9 cellular contexts compared by ENCODE assay signal in genomic region chr6:7053125-7053784, GRCh38. TPM values are rescaled to one million over a fixed set of nuclear protein-coding genes. Genes with fewer than 3 reads are reported as not detected.
A peak's percentile ranks its signal among the peaks of the same experiment; 100 is the strongest.
DNase-seq lines count a peak whose midpoint lies in the region; ATAC-seq and TF ChIP-seq lines count a peak whose summit lies in the region.
"Had no signal": no experiment of that assay in that cellular context is flagged by ENCODE, and none has a peak within 500 bp of the region (broad histone marks: within the 10 kb centered on the region; RNA-seq: fewer than 3 reads in every experiment).

No MANE protein-coding gene starts in this region.

- peak overlapping the region; percentile 65 to 82 (median 76) for H3K27ac ChIP-seq in sigmoid colon

- no peaks in the 10 kb centered on the region for H3K36me3 ChIP-seq in sigmoid colon
- H3K36me3 ChIP-seq: neutrophil had no signal

- DNase-seq in ELF-1 (ENCODE audit: low read depth, low spot score) (peak; percentile 34), SK-MEL-5 (ENCODE audit: low read depth, low spot score) (peak; percentile 42), sigmoid colon (no peak), NCI-H1694 (lab: John Stamatoyannopoulos, UW) (no peak), NCI-H2171 treated with DMSO at 0.1 percent for 48 hours (lab: John Stamatoyannopoulos, UW) (no peak)
- no peak for DNase-seq in activated CD4-positive, alpha-beta T cell treated with anti-CD3 and anti-CD28 coated beads, Interleukin-2, amount 50 U/mL, for 48 hours

- WGBS in sigmoid colon, 2 donors: 44 to 56% methylated on average over 5 of the region's 5 CpGs

- intact Hi-C loops in sigmoid colon (cut with DNase I): loop anchor here (5.0 kb wide), 1 partner anchor 189 kb away; no protein-coding TSS in a partner anchor

- no peak for TF ChIP-seq CTCF in sigmoid colon (IDR thresholded peaks at IDR 0.05)

- TF ChIP-seq POLR2A in sigmoid colon (IDR thresholded peaks at IDR 0.05): no peak

- in situ Hi-C loops in SK-MEL-5 (cut with HindIII; ENCODE audit: low pct_unique_long_range_greater_than_20kb, low sequenced_read_pairs): no loop called here

- H3K27me3 ChIP-seq in sigmoid colon: no peaks in the 10 kb centered on the region

- H3K4me3 ChIP-seq in iPS-11a (ENCODE audit: low read depth, low read length): peak overlapping the region; percentile 61
- H3K4me3 ChIP-seq in sigmoid colon: peak overlapping the region in 1 of 4 donors; percentile 79

- H3K9me3 ChIP-seq in sigmoid colon: no peaks in the 10 kb centered on the region
- H3K9me3 ChIP-seq: neutrophil had no signal

- ATAC-seq in GM19467 (IDR thresholded peaks at IDR 0.05; ENCODE audit: unreplicated experiment): no peak

- TF ChIP-seq EP300 in sigmoid colon (IDR thresholded peaks at IDR 0.05): no peak

- peaks cover 0 to 20% (median 12%) of the 10 kb centered on the region in 4 donors for H3K4me1 ChIP-seq in sigmoid colon

RNA-seq across cellular contexts. Expression of gene RREB1, which starts 54.5 kb away (rescaled TPM):
- total RNA-seq in SK-MEL-5 (2014; rRNA removed; shearing (Covaris generic)): 15.7 and 19.5 TPM in 2 replicates
- polyA plus RNA-seq in SK-MEL-5 (2015; cell fraction: cytosol; rRNA removed): 20.0 and 26.7 TPM in 2 replicates
- 18.9 and 21.5 TPM in 2 replicates for polyA plus RNA-seq in SK-MEL-5 (2015; cell fraction: nucleus; rRNA removed)
- 10 to 100 TPM; 18.9 to 31.9 (median 23.2) TPM for total RNA-seq in sigmoid colon
- polyA plus RNA-seq in sigmoid colon: 10 to 100 TPM in 1 of 3 donors, 1 to 10 TPM in 2; 6.0 to 21.5 (median 9.9) TPM

Comparison
In these comparisons a context has a peak if more than half of its experiments do, and no peak if none do; other contexts are left out.
1. DNase-seq: peak in ELF-1 (single experiment) and SK-MEL-5 (single experiment); none in sigmoid colon (single experiment), NCI-H1694 (single experiment), activated CD4-positive, alpha-beta T cell treated with anti-CD3 and anti-CD28 coated beads, Interleukin-2, amount 50 U/mL, for 48 hours (0 of 2) and NCI-H2171 treated with DMSO at 0.1 percent for 48 hours (single experiment).